8 cellular contexts compared by ENCODE assay signal in genomic region chr12:57751432-57751787, GRCh38. TPM values are rescaled to one million over a fixed set of nuclear protein-coding genes. Genes with fewer than 3 reads are reported as not detected.
A peak's percentile ranks its signal among the peaks of the same experiment; 100 is the strongest.
DNase-seq lines count a peak whose midpoint lies in the region; ATAC-seq and TF ChIP-seq lines count a peak whose summit lies in the region.

No MANE protein-coding gene starts in this region.

- H3K4me3 ChIP-seq in left ventricle myocardium inferior, result peak overlapping the region; percentile 81
- peak overlapping the region; percentile 94 for H3K4me3 ChIP-seq in mesendoderm (ENCODE audit: low read length)
- peak overlapping the region; percentile 90 to 92 for H3K4me3 ChIP-seq in uterus

- peak overlapping the region; percentile 51 for H3K18ac ChIP-seq in mesendoderm (ENCODE audit: low read length)

- ATAC-seq in Right ventricle myocardium superior (ENCODE audit: poor library complexity) (no peak), GM21423 (IDR thresholded peaks at IDR 0.05; ENCODE audit: unreplicated experiment) (no peak)

- peaks cover 49% of the 10 kb centered on the region for H3K4me1 ChIP-seq in left ventricle myocardium inferior
- peaks cover 9% of the 10 kb centered on the region for H3K4me1 ChIP-seq in mesendoderm (ENCODE audit: control insufficient read depth, low read depth, low read length)
- H3K4me1 ChIP-seq in uterus, result peaks cover 0 to 19% of the 10 kb centered on the region in 2 donors

- peak overlapping the region; percentile 53 for H2AK5ac ChIP-seq in mesendoderm (ENCODE audit: low read length)

- WGBS in mesendoderm (ENCODE audit: extremely low coverage, insufficient coverage, low lambda C conversion rate), result no CpG with 5 or more reads among the region's 8 CpGs

- TF ChIP-seq POLR2A in uterus (IDR thresholded peaks at IDR 0.05), result no peak

- H3K36me3 Mint-ChIP-seq in brain, result peaks cover 52% of the 10 kb centered on the region

- H3K9me3 ChIP-seq in left ventricle myocardium inferior (replicated peaks) (no peaks in the 10 kb centered on the region), uterus (no peaks in the 10 kb centered on the region)

- no peak overlapping the region for H4K8ac ChIP-seq in mesendoderm (ENCODE audit: low read depth, low read length)

- no peak for DNase-seq in left ventricle myocardium inferior
- DNase-seq in Right ventricle myocardium superior, result no peak
- DNase-seq in mesendoderm, result no peak
- DNase-seq in uterus, result no peak
- DNase-seq in SIG-M5 treated with dmso at 0.1 percent for 504 hours (lab: John Stamatoyannopoulos, UW; ENCODE audit: unreplicated experiment), result no peak
- no peak for DNase-seq in NCI-H1092 treated with DMSO at 0.1 percent for 48 hours (lab: John Stamatoyannopoulos, UW)

- peak overlapping the region; percentile 98 to 99 (median 99) for H3K4me3 Mint-ChIP-seq in brain

- peak overlapping the region; percentile 90 for H3K56ac ChIP-seq in mesendoderm (ENCODE audit: low read length)

- TF ChIP-seq CTCF in left ventricle myocardium inferior (IDR thresholded peaks at IDR 0.05; ENCODE audit: borderline replicate concordance) (no peak), brain (conservative IDR thresholded peaks at IDR 0.05) (no peak), uterus (IDR thresholded peaks at IDR 0.05) (no peak)

- no peaks in the 10 kb centered on the region for H3K27me3 ChIP-seq in left ventricle myocardium inferior (ENCODE audit: low read depth)
- peaks cover 14% of the 10 kb centered on the region for H3K27me3 ChIP-seq in mesendoderm (ENCODE audit: insufficient read depth, low read length, poor library complexity)
- H3K27me3 ChIP-seq in uterus, result no peaks in the 10 kb centered on the region

- H3K4me2 ChIP-seq in mesendoderm (ENCODE audit: low read length), result peak overlapping the region; percentile 90

- no peak overlapping the region for H2BK120ac ChIP-seq in mesendoderm (ENCODE audit: low read depth, low read length)

- H2BK15ac ChIP-seq in mesendoderm (replicated peaks; ENCODE audit: low read depth), result no peak overlapping the region

- H3K79me2 ChIP-seq in mesendoderm (ENCODE audit: control insufficient read depth, insufficient read depth, low read length), result peaks cover 18% of the 10 kb centered on the region

- H2BK5ac ChIP-seq in mesendoderm (ENCODE audit: low read length), result no peak overlapping the region

- H4K5ac ChIP-seq in mesendoderm (ENCODE audit: low read length), result no peak overlapping the region

- H3K36me3 ChIP-seq in left ventricle myocardium inferior (peaks cover 47% of the 10 kb centered on the region), mesendoderm (ENCODE audit: control insufficient read depth, insufficient read depth, low read length) (peaks cover 5% of the 10 kb centered on the region), uterus (no peaks in the 10 kb centered on the region)

- H3K9me3 Mint-ChIP-seq in brain, result peaks cover 0 to 7% (median 0%) of the 10 kb centered on the region in 5 experiments

- H3K4ac ChIP-seq in mesendoderm (ENCODE audit: low read depth, low read length), result peak overlapping the region; percentile 79

- intact Hi-C loops in left ventricle myocardium inferior (cut with micrococcal nuclease) (no loop called here), Right ventricle myocardium superior (cut with DNase I) (no loop called here), uterus (cut with DNase I; ENCODE audit: low total_unique reads) (no loop called here)

- peak overlapping the region; percentile 98 to 99 (median 99) for H3K27ac Mint-ChIP-seq in brain

- H3K23ac ChIP-seq in mesendoderm (ENCODE audit: low read length), result no peak overlapping the region

- peak overlapping the region; percentile 96 for H3K9ac ChIP-seq in mesendoderm (ENCODE audit: low read length)

- H3K79me1 ChIP-seq in mesendoderm (ENCODE audit: low read length), result peaks cover 10% of the 10 kb centered on the region

- H3K27ac ChIP-seq in left ventricle myocardium inferior (replicated peaks) (peak overlapping the region; percentile 92), mesendoderm (ENCODE audit: low read depth, low read length) (no peak overlapping the region), uterus (peak overlapping the region; percentile 87 to 91)

- H3K27me3 Mint-ChIP-seq in brain, result peaks cover 10% of the 10 kb centered on the region

- H3K4me1 Mint-ChIP-seq in brain, result peaks cover 53% of the 10 kb centered on the region

RNA-seq across cellular contexts. Expression of gene CDK4, which starts 0.7 kb away (rescaled TPM):
- total RNA-seq in left ventricle myocardium inferior (41.3 TPM), Right ventricle myocardium superior (41.1 TPM), uterus (100 to 1,000 TPM in 2 of 4 donors, 10 to 100 TPM in 2; 60.0 to 190 (median 110) TPM)
- 240 TPM for polyA plus RNA-seq in brain (ENCODE audit: insufficient read depth, low read depth, low replicate concordance)
- 159 TPM for polyA plus RNA-seq in mesendoderm (2013, experiment 1 of 2)
- 158 TPM for polyA plus RNA-seq in mesendoderm (2013, experiment 2 of 2)

RNA-seq across cellular contexts. Expression of gene MARCHF9, which starts 3.5 kb away (rescaled TPM):
- total RNA-seq in left ventricle myocardium inferior (13.8 TPM), Right ventricle myocardium superior (12.2 TPM), uterus (1 to 10 TPM in 3 of 4 donors, not detected in 1; 5.1 to 7.6 (median 6.8) TPM)
- 26.0 TPM for polyA plus RNA-seq in brain (ENCODE audit: insufficient read depth, low read depth, low replicate concordance)
- polyA plus RNA-seq in mesendoderm (2013, experiment 1 of 2), result 1.1 TPM
- 1.2 TPM for polyA plus RNA-seq in mesendoderm (2013, experiment 2 of 2)

RNA-seq across cellular contexts. Expression of gene TSPAN31, which starts 6.6 kb away (rescaled TPM):
- total RNA-seq in left ventricle myocardium inferior, result 27.2 TPM
- 27.5 TPM for total RNA-seq in Right ventricle myocardium superior
- polyA plus RNA-seq in brain (ENCODE audit: insufficient read depth, low read depth, low replicate concordance), result 38.4 TPM
- 5.8 TPM for polyA plus RNA-seq in mesendoderm (2013, experiment 1 of 2)
- polyA plus RNA-seq in mesendoderm (2013, experiment 2 of 2), result 6.5 TPM
- total RNA-seq in uterus, result 100 to 1,000 TPM in 1 of 4 donors, 10 to 100 TPM in 3; 38.2 to 103 (median 51.0) TPM

RNA-seq across cellular contexts. Expression of gene AGAP2, which starts 12.9 kb away (rescaled TPM):
- total RNA-seq in left ventricle myocardium inferior, result 6.5 TPM
- total RNA-seq in Right ventricle myocardium superior, result 6.6 TPM
- 37.8 TPM for polyA plus RNA-seq in brain (ENCODE audit: insufficient read depth, low read depth, low replicate concordance)
- polyA plus RNA-seq in mesendoderm (2013, experiment 1 of 2), result 0.60 TPM
- 0.39 TPM for polyA plus RNA-seq in mesendoderm (2013, experiment 2 of 2)
- 1 to 10 TPM in 3 of 4 donors, under 1 TPM in 1; 0.29 to 6.3 (median 2.6) TPM for total RNA-seq in uterus

RNA-seq across cellular contexts. Expression of gene CYP27B1, which starts 15.5 kb away (rescaled TPM):
- total RNA-seq in left ventricle myocardium inferior, result not detected
- not detected for total RNA-seq in Right ventricle myocardium superior
- not detected for polyA plus RNA-seq in brain (ENCODE audit: insufficient read depth, low read depth, low replicate concordance)
- 1.3 TPM for polyA plus RNA-seq in mesendoderm (2013, experiment 1 of 2)
- 1.2 TPM for polyA plus RNA-seq in mesendoderm (2013, experiment 2 of 2)
- 1 to 10 TPM in 1 of 4 donors, under 1 TPM in 1, not detected in 2; 0.28 to 1.2 TPM for total RNA-seq in uterus
